In genomic region chr3:160226740-160227048, GRCh38 we compare ENCODE assay signal across 1 cellular context.
TF ChIP-seq lines count a peak whose summit lies in the region.

No MANE protein-coding gene starts in this region.

TF ChIP-seq in WTC11, 78 proteins besides CTCF, POLR2A, EP300 and RAD21 (continued from another document and continues in another):
- TF ChIP-seq FOXP4 (CRISPR knock-in tag; IDR thresholded peaks at IDR 0.05) (no peak), SP1 (CRISPR knock-in tag; conservative IDR thresholded peaks at IDR 0.05) (0 out of 2 replicates have a peak, but pooled peaks have one; percentile 12), ZNF138 (CRISPR knock-in tag; conservative IDR thresholded peaks at IDR 0.05) (0 out of 2 replicates have a peak, but pooled peaks have one; percentile 49), ZNF263 (CRISPR knock-in tag; IDR thresholded peaks at IDR 0.05; ENCODE audit: low read depth) (no peak), GRHL2 (CRISPR knock-in tag; IDR thresholded peaks at IDR 0.05; ENCODE audit: insufficient replicate concordance, severe bottlenecking) (no peak), ATF2 (CRISPR knock-in tag; IDR thresholded peaks at IDR 0.05; ENCODE audit: borderline replicate concordance, low read depth) (no peak), ATF1 (CRISPR knock-in tag; IDR thresholded peaks at IDR 0.05) (no peak), TP53 (CRISPR knock-in tag; IDR thresholded peaks at IDR 0.05) (no peak), HMGA2 (CRISPR knock-in tag; IDR thresholded peaks at IDR 0.05) (no peak), ELF4 (CRISPR knock-in tag; IDR thresholded peaks at IDR 0.05; ENCODE audit: low read depth) (no peak), NR1H2 (CRISPR knock-in tag; IDR thresholded peaks at IDR 0.05) (0 out of 2 replicates have a peak, but pooled peaks have one; percentile 39), ZNF281 (CRISPR knock-in tag; IDR thresholded peaks at IDR 0.05) (no peak; the same call in 1 of the 2 replicates), ZNF425 (CRISPR knock-in tag; conservative IDR thresholded peaks at IDR 0.05) (no peak), ZBTB43 (CRISPR knock-in tag; IDR thresholded peaks at IDR 0.05) (peak; percentile 78; the same call in 1 of the 2 replicates), FOXK1 (CRISPR knock-in tag; IDR thresholded peaks at IDR 0.05) (no peak), ETV6 (CRISPR knock-in tag; IDR thresholded peaks at IDR 0.05) (peak; percentile 84; the same call in 1 of the 2 replicates), ATF6 (CRISPR knock-in tag; IDR thresholded peaks at IDR 0.05) (no peak), SMAD4 (CRISPR knock-in tag; IDR thresholded peaks at IDR 0.05) (no peak), KAT7 (CRISPR knock-in tag; IDR thresholded peaks at IDR 0.05; ENCODE audit: borderline replicate concordance) (no peak), NR3C1 (CRISPR knock-in tag; conservative IDR thresholded peaks at IDR 0.05; ENCODE audit: low read depth) (no peak), CREB1 (CRISPR knock-in tag; IDR thresholded peaks at IDR 0.05) (peak; percentile 8; the same call in 1 of the 2 replicates), JAZF1 (CRISPR knock-in tag; IDR thresholded peaks at IDR 0.05) (no peak), ZNF416 (CRISPR knock-in tag; IDR thresholded peaks at IDR 0.05) (no peak), ESRRA (CRISPR knock-in tag; IDR thresholded peaks at IDR 0.05; ENCODE audit: borderline replicate concordance) (no peak), RELA (CRISPR knock-in tag; IDR thresholded peaks at IDR 0.05; ENCODE audit: borderline replicate concordance) (no peak), PRRX2 (CRISPR knock-in tag; IDR thresholded peaks at IDR 0.05) (no peak), ZNF512 (CRISPR knock-in tag; IDR thresholded peaks at IDR 0.05; ENCODE audit: borderline replicate concordance) (no peak), ZMAT4 (CRISPR knock-in tag; IDR thresholded peaks at IDR 0.05) (no peak), PRDM15 (CRISPR knock-in tag; IDR thresholded peaks at IDR 0.05) (no peak), ARID4B (CRISPR knock-in tag; IDR thresholded peaks at IDR 0.05; ENCODE audit: borderline replicate concordance) (no peak), ZNF121 (CRISPR knock-in tag; IDR thresholded peaks at IDR 0.05) (no peak)
